ENCODE assay signal across 8 cellular contexts in the genomic region with DNA sequence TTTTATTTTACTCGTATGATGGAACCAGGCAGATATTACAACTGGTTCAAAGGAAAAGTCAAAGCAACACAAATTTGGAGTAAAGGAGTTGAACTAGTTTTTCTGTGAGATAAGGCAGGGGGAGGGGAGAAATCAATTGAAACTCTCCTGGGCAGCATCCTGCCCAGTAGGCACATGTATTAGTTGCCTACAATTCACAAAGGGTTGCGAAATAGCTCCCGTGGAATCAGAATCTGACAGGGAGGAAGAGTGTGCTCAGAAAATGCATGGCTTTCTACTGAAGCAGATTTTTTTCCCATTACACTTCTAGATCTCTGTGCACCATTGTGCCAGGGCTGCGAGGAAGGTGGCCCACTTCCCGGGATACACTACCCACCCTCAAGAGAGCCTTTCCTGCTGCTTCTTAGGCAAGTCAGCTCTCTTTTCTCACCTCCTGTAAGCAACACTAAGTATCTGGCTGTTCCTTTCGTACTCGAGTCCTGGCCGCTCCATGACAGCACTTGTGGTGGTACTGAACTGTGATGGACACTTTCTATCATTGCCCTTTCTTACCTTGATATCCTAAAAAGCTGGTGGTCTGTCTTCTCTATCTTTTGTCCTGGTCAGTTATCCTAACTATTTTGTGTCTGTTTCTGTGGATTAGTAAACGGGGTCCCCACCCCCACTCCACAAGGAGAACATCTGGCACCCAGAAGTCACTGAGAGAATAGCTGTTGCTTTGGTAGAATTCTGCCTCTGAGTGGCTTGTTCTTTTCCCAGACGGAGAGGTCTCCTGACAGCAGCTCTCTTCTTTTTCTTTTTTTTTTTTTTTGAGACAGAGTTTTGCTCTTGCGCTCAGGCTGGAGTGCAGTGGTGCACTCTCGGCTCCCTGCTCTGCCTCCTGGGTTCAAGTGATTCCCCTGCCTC.
DNase-seq lines count a peak whose midpoint lies in the region; ATAC-seq and TF ChIP-seq lines count a peak whose summit lies in the region.

No MANE protein-coding gene starts in this region.

- no peak overlapping the region for H3K4me3 Mint-ChIP-seq in CD14-positive monocyte

- H3K27ac Mint-ChIP-seq in CD14-positive monocyte, result peak overlapping the region in 3 of 7 donors; percentile 26 to 71 (median 50)

- H3K9me3 Mint-ChIP-seq in CD14-positive monocyte, result peaks cover 0 to 2% (median 0%) of the 10 kb centered on the region in 7 donors

- H3K4me1 Mint-ChIP-seq in CD14-positive monocyte, result peaks cover 35% of the 10 kb centered on the region

- peaks cover 43 to 46% of the 10 kb centered on the region in 2 donors for H3K36me3 Mint-ChIP-seq in CD14-positive monocyte

- TF ChIP-seq CTCF in CD14-positive monocyte (IDR thresholded peaks at IDR 0.05), result no peak

- H3K27me3 Mint-ChIP-seq in CD14-positive monocyte (ENCODE audit: low read depth in 3 of 3), result no peaks in the 10 kb centered on the region

- peak; percentile 2 for ATAC-seq in GM19452 (IDR thresholded peaks at IDR 0.05; ENCODE audit: unreplicated experiment)
- ATAC-seq in HG03565 (IDR thresholded peaks at IDR 0.05; ENCODE audit: unreplicated experiment), result no peak
- ATAC-seq in GM21423 (IDR thresholded peaks at IDR 0.05; ENCODE audit: unreplicated experiment), result no peak

- intact Hi-C loops in CD14-positive monocyte (cut with micrococcal nuclease), result no loop called here

- DNase-seq in AG20443 (ENCODE audit: low spot score), result peak; percentile 40
- peak; percentile 63 for DNase-seq in NCI-H226
- DNase-seq in fibroblast of peridontal ligament (ENCODE audit: extremely low read depth), result peak; percentile 14
- no peak for DNase-seq in CD14-positive monocyte (ENCODE audit: low spot score)
- no peak for DNase-seq in SK-N-DZ (ENCODE audit: low spot score)

Comparison
In these comparisons a context has a peak if more than half of its experiments do, and no peak if none do; other contexts are left out.
1. DNase-seq: peak in AG20443 (single experiment), NCI-H226 (single experiment) and fibroblast of peridontal ligament (single experiment); none in CD14-positive monocyte (single experiment) and SK-N-DZ (single experiment).